In the genomic region with DNA sequence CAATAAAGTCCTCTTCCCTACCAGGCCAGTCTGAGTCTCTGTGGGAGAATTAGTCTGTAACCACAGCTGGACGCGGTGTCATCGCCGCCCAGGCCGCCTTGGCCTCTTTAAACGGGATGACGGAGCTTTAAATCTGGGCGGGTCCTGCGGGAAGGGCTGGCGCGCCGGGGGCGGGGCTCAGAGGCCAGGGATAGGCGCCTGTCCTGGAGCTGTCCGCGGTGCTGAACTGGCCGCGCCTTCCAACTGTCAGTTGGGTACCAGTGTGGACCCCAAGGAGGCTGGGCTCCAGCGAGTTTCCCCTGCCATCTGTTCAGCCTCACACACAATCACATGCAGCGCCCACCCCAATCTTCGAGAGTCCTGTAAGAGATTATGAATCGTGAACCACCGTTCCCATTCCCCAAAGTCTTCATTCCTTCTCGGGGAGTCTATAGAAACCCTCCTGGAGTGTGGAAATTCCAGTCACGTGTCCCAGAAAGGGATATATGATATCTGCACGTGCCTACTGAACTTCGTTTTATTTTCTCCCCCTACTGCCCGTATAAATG, we compare ENCODE assay signal across 8 cellular contexts. TPM values are rescaled to one million over a fixed set of nuclear protein-coding genes. Genes with fewer than 3 reads are reported as not detected.
DNase-seq lines count a peak whose midpoint lies in the region; ATAC-seq and TF ChIP-seq lines count a peak whose summit lies in the region.

No MANE protein-coding gene starts in this region.

- H3F3A ChIP-seq in neural progenitor cell (ENCODE audit: low read depth): no peaks in the 10 kb centered on the region

- H3K4me2 ChIP-seq in BLaER1 treated with 17β-estradiol and CSF1 and Interleukin-3, amounts not matched to agents 10 nM and 100 nM: peak overlapping the region; percentile 11 to 71 (median 41); a peak in 16 of 22 replicates
- no peak overlapping the region for H3K4me2 ChIP-seq in neural progenitor cell

- H2AFZ ChIP-seq in neural progenitor cell (replicated peaks): no peak overlapping the region

- H3K36me3 ChIP-seq in BLaER1 treated with 17β-estradiol and CSF1 and Interleukin-3, amounts not matched to agents 10 nM and 100 nM: no peaks in the 10 kb centered on the region
- no peaks in the 10 kb centered on the region for H3K36me3 ChIP-seq in neural progenitor cell

- H3K27ac ChIP-seq in BLaER1 treated with 17β-estradiol and CSF1 and Interleukin-3, amounts not matched to agents 10 nM and 100 nM: no peak overlapping the region
- H3K27ac ChIP-seq in neural progenitor cell: no peak overlapping the region

- H4K20me1 ChIP-seq in BLaER1 treated with 17β-estradiol and CSF1 and Interleukin-3, amounts not matched to agents 10 nM and 100 nM: peaks cover 0 to 31% (median 8%) of the 10 kb centered on the region in 11 experiments; a peak in 12 of 22 replicates
- H4K20me1 ChIP-seq in neural progenitor cell (ENCODE audit: low read depth): peaks cover 21% of the 10 kb centered on the region

- H3K4me1 Mint-ChIP-seq in neural progenitor cell: peaks cover 12% of the 10 kb centered on the region
- peaks cover 7% of the 10 kb centered on the region for H3K4me1 Mint-ChIP-seq in type B pancreatic cell (ENCODE audit: unreplicated experiment)

- no peak overlapping the region for H3K27ac Mint-ChIP-seq in neural progenitor cell
- H3K27ac Mint-ChIP-seq in type B pancreatic cell: peak overlapping the region; percentile 68

- H3K9ac ChIP-seq in BLaER1 treated with 17β-estradiol and CSF1 and Interleukin-3, amounts not matched to agents 10 nM and 100 nM: no peak overlapping the region
- no peak overlapping the region for H3K9ac ChIP-seq in neural progenitor cell

- peak; percentile 92 for DNase-seq in HK-2 (ENCODE audit: unreplicated experiment)
- DNase-seq in RPMI8226: peak; percentile 88
- peak; percentile 91 for DNase-seq in activated effector memory CD4-positive, alpha-beta T cell treated with anti-CD3 and anti-CD28 coated beads, Interleukin-2, amount 50 U/mL, for 16 hours
- peak; percentile 83 for DNase-seq in fibroblast of the aortic adventitia (ENCODE audit: low read depth)
- peak; percentile 98 for DNase-seq in neural progenitor cell (ENCODE audit: low spot score)
- peak; percentile 91 for DNase-seq in type B pancreatic cell (ENCODE audit: extremely low spot score, unreplicated experiment)

- peaks cover 7% of the 10 kb centered on the region for H3K27me3 Mint-ChIP-seq in neural progenitor cell (ENCODE audit: insufficient read depth, low read depth)
- H3K27me3 Mint-ChIP-seq in type B pancreatic cell: peaks cover 6% of the 10 kb centered on the region

- H3K36me3 Mint-ChIP-seq in neural progenitor cell (peaks cover 16% of the 10 kb centered on the region), type B pancreatic cell (peaks cover 4% of the 10 kb centered on the region)

- no peak overlapping the region for H3K4me3 ChIP-seq in BLaER1 treated with 17β-estradiol and CSF1 and Interleukin-3, amounts not matched to agents 10 nM and 100 nM
- H3K4me3 ChIP-seq in fibroblast of the aortic adventitia (ENCODE audit: low read depth, low read length) (no peak overlapping the region), neural progenitor cell (no peak overlapping the region)

- H3K9me3 Mint-ChIP-seq in neural progenitor cell (no peaks in the 10 kb centered on the region), type B pancreatic cell (no peaks in the 10 kb centered on the region)

- H3K4me3 Mint-ChIP-seq in neural progenitor cell (peak overlapping the region; percentile 58), type B pancreatic cell (no peak overlapping the region)

- peaks cover 21 to 52% (median 40%) of the 10 kb centered on the region in 11 experiments for H3K27me3 ChIP-seq in BLaER1 treated with 17β-estradiol and CSF1 and Interleukin-3, amounts not matched to agents 10 nM and 100 nM
- no peaks in the 10 kb centered on the region for H3K27me3 ChIP-seq in neural progenitor cell

- H3K9me3 ChIP-seq in BLaER1 treated with 17β-estradiol and CSF1 and Interleukin-3, amounts not matched to agents 10 nM and 100 nM (replicated peaks in 1 of 11): no peaks in the 10 kb centered on the region
- H3K9me3 ChIP-seq in neural progenitor cell (ENCODE audit: low read depth): no peaks in the 10 kb centered on the region

- peaks cover 3 to 10% (median 7%) of the 10 kb centered on the region in 10 experiments; a peak in 16 of 20 replicates for H3K4me1 ChIP-seq in BLaER1 treated with 17β-estradiol and CSF1 and Interleukin-3, amounts not matched to agents 10 nM and 100 nM
- no peaks in the 10 kb centered on the region for H3K4me1 ChIP-seq in neural progenitor cell

- TF ChIP-seq CTCF in fibroblast of the aortic adventitia (IDR thresholded peaks at IDR 0.05; ENCODE audit: insufficient read depth, low read length) (no peak), neural progenitor cell (IDR thresholded peaks at IDR 0.05) (no peak), type B pancreatic cell (conservative IDR thresholded peaks at IDR 0.05) (no peak)

- no peaks in the 10 kb centered on the region for H3K79me2 ChIP-seq in neural progenitor cell (ENCODE audit: low read depth)

- no peak for ATAC-seq in GM19455 (IDR thresholded peaks at IDR 0.05; ENCODE audit: unreplicated experiment)

RNA-seq across cellular contexts. Expression of gene APLP1, which starts 11.5 kb away (rescaled TPM):
- total RNA-seq in fibroblast of the aortic adventitia (ENCODE audit: low replicate concordance) (4.1 and 8.6 TPM in 2 replicates), neural progenitor cell (ENCODE audit: low replicate concordance) (89.5 and 191 TPM in 2 replicates), type B pancreatic cell (ENCODE audit: low replicate concordance) (43.3 and 120 TPM in 2 replicates)

RNA-seq across cellular contexts. Expression of gene NFKBID, which starts 20.5 kb away (rescaled TPM):
- total RNA-seq in fibroblast of the aortic adventitia (ENCODE audit: low replicate concordance) (2.5 and 3.7 TPM in 2 replicates), neural progenitor cell (ENCODE audit: low replicate concordance) (1.3 and 4.7 TPM in 2 replicates), type B pancreatic cell (ENCODE audit: low replicate concordance) (9.1 and 11.6 TPM in 2 replicates)

RNA-seq across cellular contexts. Expression of gene HCST, which starts 22.5 kb away (rescaled TPM):
- total RNA-seq in fibroblast of the aortic adventitia (ENCODE audit: low replicate concordance): 0.81 and 2.7 TPM in 2 replicates
- total RNA-seq in neural progenitor cell (ENCODE audit: low replicate concordance): not detected in 2 replicates
- 1.0 and 1.3 TPM in 2 replicates for total RNA-seq in type B pancreatic cell (ENCODE audit: low replicate concordance)

RNA-seq across cellular contexts. Expression of gene KIRREL2, which starts 23.1 kb away (rescaled TPM):
- total RNA-seq in fibroblast of the aortic adventitia (ENCODE audit: low replicate concordance): 0.25 TPM in 1 of 2 replicates, not detected in the other
- 2.4 and 5.5 TPM in 2 replicates for total RNA-seq in neural progenitor cell (ENCODE audit: low replicate concordance)
- 3.3 and 3.5 TPM in 2 replicates for total RNA-seq in type B pancreatic cell (ENCODE audit: low replicate concordance)

RNA-seq across cellular contexts. Expression of gene NPHS1, which starts 27.5 kb away (rescaled TPM):
- total RNA-seq in fibroblast of the aortic adventitia (ENCODE audit: low replicate concordance): not detected in 2 replicates
- 0.40 and 0.62 TPM in 2 replicates for total RNA-seq in neural progenitor cell (ENCODE audit: low replicate concordance)
- total RNA-seq in type B pancreatic cell (ENCODE audit: low replicate concordance): 1.9 TPM in 2 replicates
